In the genomic region with DNA sequence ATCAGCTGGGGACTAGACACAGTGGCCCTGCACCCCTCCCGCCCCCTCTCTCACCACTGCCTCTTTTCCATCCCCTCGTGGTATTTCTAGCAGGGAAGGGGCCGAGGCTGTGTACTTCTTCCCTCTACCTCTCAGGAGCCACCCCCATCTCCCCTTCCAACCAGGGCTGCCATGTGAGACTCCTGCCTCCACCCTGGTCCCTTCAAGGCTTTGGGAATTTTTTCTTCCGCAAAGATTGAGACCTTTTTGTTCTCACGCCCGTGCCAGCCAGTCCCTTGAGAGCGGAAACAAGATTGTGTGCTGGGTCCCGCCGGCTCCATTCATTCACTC, we compare ENCODE assay signal across 15 cellular contexts. TPM values are rescaled to one million over a fixed set of nuclear protein-coding genes. Genes with fewer than 3 reads are reported as not detected.
DNase-seq lines count a peak whose midpoint lies in the region; ATAC-seq, FAIRE-seq and TF ChIP-seq lines count a peak whose summit lies in the region.
"Had no signal": no experiment of that assay in that cellular context is flagged by ENCODE, and none has a peak within 500 bp of the region (broad histone marks: within the 10 kb centered on the region; RNA-seq: fewer than 3 reads in every experiment).

No MANE protein-coding gene starts in this region.

- intact Hi-C loops in gastrocnemius medialis (cut with DNase I; ENCODE audit: low total_unique reads) = no loop called here
- intact Hi-C loops in Right ventricle myocardium inferior (cut with DNase I) = no loop called here

- no peak overlapping the region for H2AFZ ChIP-seq in fibroblast of lung (ENCODE audit: low read length)

- no peaks in the 10 kb centered on the region for H3K27me3 Mint-ChIP-seq in T-helper 17 cell
- H3K27me3 Mint-ChIP-seq: CD4-positive, alpha-beta memory T cell had no signal

- no peaks in the 10 kb centered on the region for H3K27me3 ChIP-seq in H7 (ENCODE audit: control insufficient read depth, insufficient read depth, low read length)
- no peaks in the 10 kb centered on the region for H3K27me3 ChIP-seq in fibroblast of lung (ENCODE audit: control insufficient read depth, insufficient read depth, low read length)
- no peaks in the 10 kb centered on the region for H3K27me3 ChIP-seq in gastrocnemius medialis

- H3K27ac ChIP-seq in fibroblast of lung (ENCODE audit: insufficient read depth, low read length) (peak overlapping the region; percentile 2), gastrocnemius medialis (peak overlapping the region; percentile 4 to 46 (median 14))

- H3K4me1 ChIP-seq in fibroblast of lung (ENCODE audit: control insufficient read depth, extremely low read depth, insufficient read depth, low read length) = peaks cover 4% of the 10 kb centered on the region
- no peaks in the 10 kb centered on the region for H3K4me1 ChIP-seq in gastrocnemius medialis

- H3K27ac Mint-ChIP-seq in T-helper 17 cell = no peak overlapping the region

- H3K4me2 ChIP-seq in fibroblast of lung (ENCODE audit: extremely low read depth, insufficient read depth, low read length) = no peak overlapping the region

- no peak overlapping the region for H3K4me3 Mint-ChIP-seq in T-helper 17 cell
- H3K4me3 Mint-ChIP-seq: CD4-positive, alpha-beta memory T cell had no signal

- peaks cover 8% of the 10 kb centered on the region for H3K36me3 Mint-ChIP-seq in T-helper 17 cell (ENCODE audit: low read depth)

- no peak for TF ChIP-seq POLR2A in gastrocnemius medialis (IDR thresholded peaks at IDR 0.05)

- H3K9me3 ChIP-seq in fibroblast of lung (ENCODE audit: control insufficient read depth, insufficient read depth, low read depth, low read length) = no peaks in the 10 kb centered on the region
- no peaks in the 10 kb centered on the region for H3K9me3 ChIP-seq in gastrocnemius medialis
- H3K9me3 ChIP-seq in T-helper 17 cell (ENCODE audit: control insufficient read depth, low read length, poor library complexity, severe bottlenecking) = no peaks in the 10 kb centered on the region

- H3K36me3 ChIP-seq in H7 (replicated peaks; ENCODE audit: control insufficient read depth, insufficient read depth, low read length) = peaks cover 4% of the 10 kb centered on the region
- peaks cover 45% of the 10 kb centered on the region for H3K36me3 ChIP-seq in fibroblast of lung (ENCODE audit: control insufficient read depth, insufficient read depth, low read length)
- peaks cover 0 to 100% of the 10 kb centered on the region in 2 donors for H3K36me3 ChIP-seq in gastrocnemius medialis

- DNase-seq in H7 (peak; percentile 51), fibroblast of lung (ENCODE audit: low read depth in 2 of 2) (no peak), mesenteric fat pad (ENCODE audit: low spot score) (peak; percentile 72), gastrocnemius medialis (no peak), frontal cortex (ENCODE audit: low spot score in 2 of 2) (no peak), Right ventricle myocardium inferior (ENCODE audit: missing footprints) (no peak), T-helper 17 cell (no peak)
- DNase-seq: COR-L47, DMS79 treated with DMSO at 0.1 percent for 48 hours, GF-D8, GOT3, HCEC 1CT had no signal

- peaks cover 11% of the 10 kb centered on the region for H3K4me1 Mint-ChIP-seq in T-helper 17 cell

- in situ Hi-C loops in gastrocnemius medialis (cut with MboI; ENCODE audit: low sequenced_read_pairs in 4 of 4) = loop anchor here (10.0 to 25.0 kb wide), 3 partner anchors 101 to 323 kb away; partner anchors contain the start of gene E2F6 (in 1 of the 4)

- no peak overlapping the region for H3K4me3 ChIP-seq in H7 (ENCODE audit: insufficient read depth, low read depth, low read length)
- H3K4me3 ChIP-seq in fibroblast of lung (replicated peaks in 1 of 4; ENCODE audit: control extremely low read depth in 1 of 4, insufficient read depth in 1 of 4, low read depth in 3 of 4, low read length in 4 of 4) = no peak overlapping the region
- H3K4me3 ChIP-seq in gastrocnemius medialis = no peak overlapping the region

- peaks cover 2% of the 10 kb centered on the region for H3K79me2 ChIP-seq in fibroblast of lung (ENCODE audit: control insufficient read depth, insufficient read depth, low read length)

- H4K20me1 ChIP-seq in fibroblast of lung (ENCODE audit: control insufficient read depth, extremely low read depth, insufficient read depth, low read length) = no peaks in the 10 kb centered on the region

- no peak for FAIRE-seq in frontal cortex (lab: Jason Lieb, UNC)
- FAIRE-seq: H54 had no signal

- TF ChIP-seq CTCF in fibroblast of lung (conservative IDR thresholded peaks at IDR 0.05 in 1 of 2, IDR thresholded peaks at IDR 0.05 in 1 of 2; ENCODE audit: low read depth in 1 of 2, low read length in 2 of 2) (no peak), gastrocnemius medialis (IDR thresholded peaks at IDR 0.05 in 4 of 5, conservative IDR thresholded peaks at IDR 0.05 in 1 of 5) (no peak)

- H3K9ac ChIP-seq in fibroblast of lung (ENCODE audit: insufficient read depth, low read length) = no peak overlapping the region

- no peak for ATAC-seq in gastrocnemius medialis
- no peak for ATAC-seq in HG03442 (IDR thresholded peaks at IDR 0.05; ENCODE audit: unreplicated experiment)
- ATAC-seq in Right ventricle myocardium inferior = no peak
- no peak for ATAC-seq in T-helper 17 cell

RNA-seq across cellular contexts. Expression of gene LPIN1, which starts 39.1 kb away (rescaled TPM):
- 11.5 and 15.0 TPM in 2 replicates for total RNA-seq in H7 (2014; rRNA removed; shearing (Covaris generic))
- 149 and 205 TPM in 2 replicates for total RNA-seq in fibroblast of lung
- 87.8 and 97.4 TPM in 2 replicates for polyA plus RNA-seq in fibroblast of lung
- 48.3 and 50.4 TPM in 2 replicates for polyA plus RNA-seq in fibroblast of lung (2012)
- 35.1 and 63.6 TPM in 2 replicates for polyA minus RNA-seq in fibroblast of lung (ENCODE audit: low replicate concordance)
- total RNA-seq in mesenteric fat pad = 198 TPM
- 100 to 1,000 TPM; 292 to 606 (median 472) TPM for total RNA-seq in gastrocnemius medialis
- 28.1 TPM for total RNA-seq in frontal cortex
- total RNA-seq in Right ventricle myocardium inferior = 64.6 TPM
- 10 to 100 TPM; 86.7 to 99.8 TPM for total RNA-seq in T-helper 17 cell

Comparison
In these comparisons a context has a peak if more than half of its experiments do, and no peak if none do; other contexts are left out.
1. DNase-seq: peak in H7 (single experiment) and mesenteric fat pad (single experiment); none in fibroblast of lung (0 of 2), gastrocnemius medialis (0 of 2), frontal cortex (0 of 2), Right ventricle myocardium inferior (single experiment) and T-helper 17 cell (0 of 3).